25 cellular contexts compared by ENCODE assay signal in genomic region chrX:102610905-102611304, GRCh38.
"Had no signal": no experiment of that assay in that cellular context is flagged by ENCODE, and none has a peak within 500 bp of the region (broad histone marks: within the 10 kb centered on the region; RNA-seq: fewer than 3 reads in every experiment).

No MANE protein-coding gene starts in this region.

- H3K4me1 ChIP-seq: colonic mucosa, esophagus muscularis mucosa, esophagus squamous epithelium, foreskin keratinocyte, gastrocnemius medialis, gastroesophageal sphincter, heart left ventricle, heart right ventricle had no signal

- H3K36me3 ChIP-seq: colonic mucosa, gastrocnemius medialis, heart right ventricle had no signal

- H3K9me3 Mint-ChIP-seq: dendritic cell treated with granulocyte-macrophage colony-stimulating factor and Interleukin-4, amounts not matched to agents 40 ng/mL and 50 ng/mL, for 4 days; effector memory CD8-positive, alpha-beta T cell had no signal

- ATAC-seq: effector memory CD8-positive, alpha-beta T cell; esophagus mucosa; foreskin keratinocyte; gastrocnemius medialis; gastroesophageal sphincter; heart left ventricle; heart right ventricle had no signal

- H3K27ac Mint-ChIP-seq: dendritic cell treated with granulocyte-macrophage colony-stimulating factor and Interleukin-4, amounts not matched to agents 40 ng/mL and 50 ng/mL, for 4 days; effector memory CD8-positive, alpha-beta T cell; endodermal cell had no signal

- H3K27ac ChIP-seq: colonic mucosa, coronary artery, dorsolateral prefrontal cortex, epithelial cell of prostate, esophagus muscularis mucosa, esophagus squamous epithelium, foreskin keratinocyte, gastrocnemius medialis, gastroesophageal sphincter, heart left ventricle, heart right ventricle had no signal

- H3K4me3 ChIP-seq: colonic mucosa, coronary artery, dorsolateral prefrontal cortex, esophagus muscularis mucosa, esophagus squamous epithelium, gastrocnemius medialis, gastroesophageal sphincter, heart left ventricle, heart right ventricle had no signal

- H3K4me1 Mint-ChIP-seq: endodermal cell had no signal

- H3K27me3 ChIP-seq: colonic mucosa, esophagus muscularis mucosa, foreskin keratinocyte, gastrocnemius medialis, gastroesophageal sphincter had no signal

- H3K27me3 Mint-ChIP-seq: dendritic cell treated with granulocyte-macrophage colony-stimulating factor and Interleukin-4, amounts not matched to agents 40 ng/mL and 50 ng/mL, for 4 days; effector memory CD8-positive, alpha-beta T cell had no signal

- H3K4me3 Mint-ChIP-seq: dendritic cell treated with granulocyte-macrophage colony-stimulating factor and Interleukin-4, amounts not matched to agents 40 ng/mL and 50 ng/mL, for 4 days; effector memory CD8-positive, alpha-beta T cell; endodermal cell had no signal

- DNase-seq: colonic mucosa; cortex of kidney; dermis blood vessel endothelial cell; dorsolateral prefrontal cortex; effector CD4-positive, alpha-beta T cell; effector CD8-positive, alpha-beta T cell; effector memory CD4-positive, alpha-beta T cell; effector memory CD8-positive, alpha-beta T cell; endodermal cell; erythroblast; esophagus squamous epithelium; foreskin fibroblast; foreskin keratinocyte; foreskin melanocyte; gastrocnemius medialis; glutamatergic neuron; head of caudate nucleus; heart left ventricle; heart right ventricle had no signal

- H3K9me3 ChIP-seq: colonic mucosa, esophagus muscularis mucosa, esophagus squamous epithelium, gastrocnemius medialis, gastroesophageal sphincter, heart left ventricle, heart right ventricle had no signal
